18 cellular contexts compared by ENCODE assay signal in genomic region chr15:44529864-44530604, GRCh38. TPM values are rescaled to one million over a fixed set of nuclear protein-coding genes. Genes with fewer than 3 reads are reported as not detected.
DNase-seq lines count a peak whose midpoint lies in the region; ATAC-seq, FAIRE-seq and TF ChIP-seq lines count a peak whose summit lies in the region.
"Had no signal": no experiment of that assay in that cellular context is flagged by ENCODE, and none has a peak within 500 bp of the region (broad histone marks: within the 10 kb centered on the region; RNA-seq: fewer than 3 reads in every experiment).

No MANE protein-coding gene starts in this region.

- POLR2A ChIA-PET in HepG2 (lab: Yijun Ruan, JAX) (no interaction called here), Panc1 (lab: Charles Lee) (no interaction called here)

- H3K27ac ChIP-seq in HepG2 (ENCODE audit: extremely low read length, insufficient read depth, low read length) (no peak overlapping the region), right lobe of liver (no peak overlapping the region), Panc1 (ENCODE audit: low read length) (no peak overlapping the region)
- H3K27ac ChIP-seq: thoracic aorta had no signal

- no peak for TF ChIP-seq RAD21 in HepG2 (CRISPR knock-in tag; IDR thresholded peaks at IDR 0.05)

- H3K36me3 Mint-ChIP-seq in endothelial cell (ENCODE audit: low read depth, unreplicated experiment), result no peaks in the 10 kb centered on the region

- H3K9me3 Mint-ChIP-seq in endothelial cell (ENCODE audit: unreplicated experiment), result no peaks in the 10 kb centered on the region

- no peak overlapping the region for H3K4me2 ChIP-seq in HepG2 (ENCODE audit: low read depth, low read length)

- H3K4me3 Mint-ChIP-seq in endothelial cell (ENCODE audit: unreplicated experiment), result peak overlapping the region; percentile 7

- peaks cover 2% of the 10 kb centered on the region in 2 experiments; a peak in 1 of 5 replicates for H3K36me3 ChIP-seq in HepG2 (replicated peaks in 1 of 2; ENCODE audit: control insufficient read depth in 1 of 2, insufficient read depth in 2 of 2, low read length in 2 of 2)
- H3K36me3 ChIP-seq in right lobe of liver, result peaks cover 0 to 13% (median 3%) of the 10 kb centered on the region in 4 donors
- peaks cover 7% of the 10 kb centered on the region; the same call in 1 of the 2 replicates for H3K36me3 ChIP-seq in Panc1 (ENCODE audit: control insufficient read depth, insufficient read depth, low read length)
- H3K36me3 ChIP-seq: thoracic aorta had no signal

- 98% methylated on average over 10 of the region's 10 CpGs for WGBS in HepG2 (ENCODE audit: low lambda C conversion rate)
- WGBS in right lobe of liver (ENCODE audit: insufficient coverage, low coverage, low lambda C conversion rate, missing lambda C conversion rate), result 83% methylated on average over 9 of the region's 10 CpGs

- intact Hi-C loops in HepG2 (cut with micrococcal nuclease; ENCODE audit: unreplicated experiment) (no loop called here), right lobe of liver (cut with DNase I) (no loop called here), Panc1 (cut with micrococcal nuclease; ENCODE audit: unreplicated experiment) (no loop called here), head of caudate nucleus (cut with DNase I) (no loop called here)

- H3K9me3 ChIP-seq in HepG2 (ENCODE audit: low read length) (no peaks in the 10 kb centered on the region), right lobe of liver (no peaks in the 10 kb centered on the region), Panc1 (ENCODE audit: control insufficient read depth, insufficient read depth, low read depth, low read length) (no peaks in the 10 kb centered on the region)
- H3K9me3 ChIP-seq: thoracic aorta had no signal

- BruUV-seq in HepG2 (replicated peaks; lab: Mats Ljungman, UMichigan), result no TSS peak
- no TSS peak for BruUV-seq in Panc1 (replicated peaks; lab: Mats Ljungman, UMichigan)

- H3K27ac Mint-ChIP-seq in endothelial cell (ENCODE audit: unreplicated experiment), result no peak overlapping the region

- TF ChIP-seq POLR2A in HepG2 (IDR thresholded peaks at IDR 0.05; ENCODE audit: insufficient read depth in 1 of 2, low read depth in 2 of 2, low read length in 2 of 2) (no peak; a peak in 1 of 4 replicates), right lobe of liver (IDR thresholded peaks at IDR 0.05) (no peak)

- no peaks in the 10 kb centered on the region for H3K4me1 Mint-ChIP-seq in endothelial cell (ENCODE audit: unreplicated experiment)

- peaks cover 4% of the 10 kb centered on the region for H3K27me3 Mint-ChIP-seq in endothelial cell (ENCODE audit: unreplicated experiment)

- no peaks in the 10 kb centered on the region for H4K20me1 ChIP-seq in HepG2 (ENCODE audit: insufficient read depth, low read length)

- no peak for FAIRE-seq in HepG2 (lab: Jason Lieb, UNC)
- FAIRE-seq: RCC 7860 had no signal

- H3K79me2 ChIP-seq in HepG2 (ENCODE audit: insufficient read depth, low read length), result no peaks in the 10 kb centered on the region

- no peak overlapping the region for H3K9ac ChIP-seq in HepG2 (ENCODE audit: insufficient read depth, low read depth, low read length)

- H3K4me1 ChIP-seq in HepG2 (ENCODE audit: insufficient read depth, low read length) (peaks cover 3% of the 10 kb centered on the region), right lobe of liver (no peaks in the 10 kb centered on the region), Panc1 (ENCODE audit: control insufficient read depth, insufficient read depth, low read length) (no peaks in the 10 kb centered on the region)

- TF ChIP-seq CTCF in HepG2 (CRISPR knock-in tag; IDR thresholded peaks at IDR 0.05), result no peak
- TF ChIP-seq CTCF in right lobe of liver (IDR thresholded peaks at IDR 0.05), result no peak
- TF ChIP-seq CTCF in Panc1 (IDR thresholded peaks at IDR 0.05), result no peak
- TF ChIP-seq CTCF in endothelial cell (IDR thresholded peaks at IDR 0.05; ENCODE audit: unreplicated experiment), result no peak

- no peak; the same call in 2 of the 3 replicates for ATAC-seq in HepG2
- ATAC-seq in right lobe of liver, result no peak
- peak; percentile 43; the same call in 1 of the 2 replicates for ATAC-seq in Panc1
- ATAC-seq in HG03045 (IDR thresholded peaks at IDR 0.05; ENCODE audit: unreplicated experiment), result no peak

- CTCF ChIA-PET in HepG2 (lab: Yijun Ruan, JAX; ENCODE audit: low intra/inter-chr PET ratio, low total read pairs) (no interaction called here), Panc1 (lab: Charles Lee) (no interaction called here)

- DNase-seq in HepG2 (ENCODE audit: low spot score) (no peak), right lobe of liver (no peak), Panc1 (ENCODE audit: low read depth, low spot score) (no peak), endothelial cell (ENCODE audit: low spot score) (no peak), superior temporal gyrus (ENCODE audit: extremely low spot score) (peak; percentile 13), SK-N-DZ (ENCODE audit: low spot score) (no peak), head of caudate nucleus (no peak)
- DNase-seq: activated T-cell treated with anti-CD3 and anti-CD28 coated beads, Interleukin-2, amount 50 U/mL, for 48 hours; amygdala; kidney glomerular epithelial cell; midbrain; MV-4-11; NCI-H1930; NCI-H524; stimulated activated CD4-positive, alpha-beta T cell treated with anti-CD3 and anti-CD28 coated beads, Interleukin-4, amount 100 ng/mL, for 24 hours had no signal

- TF ChIP-seq EP300 in HepG2 (IDR thresholded peaks at IDR 0.05; ENCODE audit: low read depth in 2 of 2, low read length in 2 of 2), result no peak
- no peak for TF ChIP-seq EP300 in HepG2 (CRISPR knock-in tag; IDR thresholded peaks at IDR 0.05; ENCODE audit: borderline replicate concordance)

- in situ Hi-C loops in HepG2 (cut with HindIII; ENCODE audit: extremely low pct_ligation_motif_present, low pct_unique_long_range_greater_than_20kb), result no loop called here
- in situ Hi-C loops in Panc1 (cut with HindIII; ENCODE audit: low pct_unique_long_range_greater_than_20kb, low sequenced_read_pairs), result no loop called here

- H3K4me3 ChIP-seq in HepG2 (replicated peaks in 1 of 3; ENCODE audit: insufficient read depth in 1 of 3, low read depth in 2 of 3, low read length in 3 of 3) (no peak overlapping the region), right lobe of liver (no peak overlapping the region), Panc1 (ENCODE audit: low read depth in 2 of 2, low read length in 2 of 2) (no peak overlapping the region)
- H3K4me3 ChIP-seq: thoracic aorta had no signal

- H3K27me3 ChIP-seq in HepG2 (ENCODE audit: control insufficient read depth in 1 of 2, insufficient read depth in 2 of 2, low read length in 2 of 2) (no peaks in the 10 kb centered on the region), right lobe of liver (no peaks in the 10 kb centered on the region), Panc1 (ENCODE audit: control insufficient read depth, insufficient read depth, low read length) (no peaks in the 10 kb centered on the region)

- no peak overlapping the region for H2AFZ ChIP-seq in HepG2 (ENCODE audit: low read length)

TF ChIP-seq in HepG2, 621 proteins besides CTCF, POLR2A, EP300 and RAD21:
- TF ChIP-seq ATF4 (CRISPR knock-in tag; IDR thresholded peaks at IDR 0.05) (no peak), PAF1 (CRISPR knock-in tag; IDR thresholded peaks at IDR 0.05) (0 out of 2 replicates have a peak, but pooled peaks have one; percentile 57), RBM22 (optimal IDR thresholded peaks at IDR 0.05; ENCODE audit: low read length) (peak; percentile 37)

RNA-seq across cellular contexts. Expression of gene EIF3J, which starts 6.9 kb away (rescaled TPM):
- total RNA-seq in HepG2 (2016; rRNA removed; fragmentation: Illumina TruSeq; extraction: Trizol) (69.2 and 105 TPM in 2 replicates), right lobe of liver (10 to 100 TPM; 30.1 to 59.8 (median 45.9) TPM), Panc1 (2021; ENCODE audit: unreplicated experiment) (128 TPM), endothelial cell (ENCODE audit: unreplicated experiment) (83.1 TPM)
- 16.1 and 18.9 TPM in 2 replicates for total RNA-seq in HepG2 (2016; cell fraction: cytosol; rRNA removed; fragmentation: Illumina TruSeq; extraction: Trizol; ENCODE audit: low read depth)
- 77.9 and 106 TPM in 2 replicates for total RNA-seq in HepG2 (2016; cell fraction: insoluble cytoplasmic fraction; rRNA removed; fragmentation: Illumina TruSeq; extraction: Trizol)
- 41.7 and 51.2 TPM in 2 replicates for total RNA-seq in HepG2 (2016; cell fraction: membrane; rRNA removed; fragmentation: Illumina TruSeq; extraction: Trizol)
- 48.7 and 56.0 TPM in 2 replicates for total RNA-seq in HepG2 (2016; cell fraction: nucleus; rRNA removed; fragmentation: Illumina TruSeq; extraction: Trizol)
- polyA plus RNA-seq in HepG2 (2011; rRNA removed), result 45.2 and 51.7 TPM in 2 replicates
- polyA plus RNA-seq in HepG2 (2011; cell fraction: cytosol; rRNA removed), result 23.3 and 41.0 TPM in 2 replicates
- 16.0 and 23.8 TPM in 2 replicates for polyA plus RNA-seq in HepG2 (2011; cell fraction: nucleus; rRNA removed)
- 72.7 and 92.6 TPM in 2 replicates for polyA plus RNA-seq in HepG2 (2012)
- polyA plus RNA-seq in HepG2 (2016; cell fraction: cytosol; fragmentation: Illumina TruSeq; extraction: Trizol; ENCODE audit: low read depth), result 19.2 and 23.1 TPM in 2 replicates
- polyA plus RNA-seq in HepG2 (2016; cell fraction: insoluble cytoplasmic fraction; fragmentation: Illumina TruSeq; extraction: Trizol; ENCODE audit: low read depth), result 189 and 199 TPM in 2 replicates
- 38.7 and 43.5 TPM in 2 replicates for polyA plus RNA-seq in HepG2 (2016; cell fraction: membrane; fragmentation: Illumina TruSeq; extraction: Trizol; ENCODE audit: low read depth)
- 92.1 and 94.0 TPM in 2 replicates for polyA plus RNA-seq in HepG2 (2016; cell fraction: nucleus; fragmentation: Illumina TruSeq; extraction: Trizol; ENCODE audit: insufficient read depth, low read depth)
- 39.8 and 76.3 TPM in 2 replicates for polyA minus RNA-seq in HepG2 (2011; rRNA and poly(A)+ RNA removed; ENCODE audit: low replicate concordance)
- polyA minus RNA-seq in HepG2 (2011; cell fraction: cytosol; rRNA and poly(A)+ RNA removed), result 33.9 and 34.6 TPM in 2 replicates
- 44.8 and 55.7 TPM in 2 replicates for polyA minus RNA-seq in HepG2 (2011; cell fraction: nucleus; rRNA and poly(A)+ RNA removed)
- 81.8 TPM for polyA plus RNA-seq in Panc1 (2012; ENCODE audit: insufficient read length)
- polyA plus RNA-seq in SK-N-DZ (2014; cell fraction: cytosol; rRNA removed), result 66.5 and 81.5 TPM in 2 replicates
- 54.9 and 68.0 TPM in 2 replicates for polyA plus RNA-seq in SK-N-DZ (2014; cell fraction: nucleus; rRNA removed)
